Comparison of ENCODE assay signal across 8 cellular contexts in genomic region chr12:70365648-70366518, GRCh38. TPM values are rescaled to one million over a fixed set of nuclear protein-coding genes. Genes with fewer than 3 reads are reported as not detected.
DNase-seq lines count a peak whose midpoint lies in the region; ATAC-seq and TF ChIP-seq lines count a peak whose summit lies in the region.

Gene KCNMB4 (plus strand): TSS chr12:70366290. CDS start chr12:70366735, 445 bp downstream.

- H3K4me3 Mint-ChIP-seq in GM23338 (peak within 1 kb of the TSS; percentile 94), progenitor cell of endocrine pancreas (ENCODE audit: low read depth) (peak within 1 kb of the TSS; percentile 94)

- peaks cover 5% of the 10 kb centered on the region; the same call in 2 of the 3 replicates for H3K36me3 Mint-ChIP-seq in GM23338 (ENCODE audit: low read depth)
- H3K36me3 Mint-ChIP-seq in activated naive CD4-positive, alpha-beta T cell treated with anti-CD3 and anti-CD28 coated beads, Interleukin-2, amount 50 U/mL, for 72 hours = peaks cover 0 to 9% of the 10 kb centered on the region in 2 donors
- no peaks in the 10 kb centered on the region for H3K36me3 Mint-ChIP-seq in progenitor cell of endocrine pancreas (ENCODE audit: insufficient read depth)

- H3K27ac Mint-ChIP-seq in GM23338 (peak within 1 kb of the TSS; percentile 44; the same call in 1 of the 2 replicates), progenitor cell of endocrine pancreas (peak within 1 kb of the TSS; percentile 96)
- peak within 1 kb of the TSS; percentile 44 to 88 for H3K27ac Mint-ChIP-seq in activated naive CD4-positive, alpha-beta T cell treated with anti-CD3 and anti-CD28 coated beads, Interleukin-2, amount 50 U/mL, for 72 hours

- H2AFZ ChIP-seq in GM23338 = peak within 1 kb of the TSS; percentile 92

- no peak for TF ChIP-seq CTCF in GM23338 (conservative IDR thresholded peaks at IDR 0.05; ENCODE audit: low read depth in 2 of 2)
- TF ChIP-seq CTCF in heart right ventricle (IDR thresholded peaks at IDR 0.05) = no peak
- no peak for TF ChIP-seq CTCF in progenitor cell of endocrine pancreas (IDR thresholded peaks at IDR 0.05; ENCODE audit: unreplicated experiment)
- no peak for TF ChIP-seq CTCF in vagina (IDR thresholded peaks at IDR 0.05)

- H3K27me3 Mint-ChIP-seq in GM23338 (ENCODE audit: insufficient read depth, low read depth, poor library complexity) (peaks cover 17% of the 10 kb centered on the region), progenitor cell of endocrine pancreas (peaks cover 25% of the 10 kb centered on the region)

- H3K9me3 Mint-ChIP-seq in GM23338 (peaks cover 3% of the 10 kb centered on the region; the same call in 1 of the 3 replicates), progenitor cell of endocrine pancreas (ENCODE audit: low read depth) (no peaks in the 10 kb centered on the region)
- no peaks in the 10 kb centered on the region for H3K9me3 Mint-ChIP-seq in activated naive CD4-positive, alpha-beta T cell treated with anti-CD3 and anti-CD28 coated beads, Interleukin-2, amount 50 U/mL, for 72 hours

- DNase-seq in Daoy (ENCODE audit: low read depth) (peak; percentile 70), GM23338 (ENCODE audit: low spot score) (peak; percentile 93), heart right ventricle (peak; percentile 52 to 69), progenitor cell of endocrine pancreas (ENCODE audit: low spot score, unreplicated experiment) (peak; percentile 73), vagina (ENCODE audit: extremely low spot score in 2 of 2) (no peak)
- peak; percentile 85 to 88 for DNase-seq in activated naive CD4-positive, alpha-beta T cell treated with anti-CD3 and anti-CD28 coated beads, Interleukin-2, amount 50 U/mL, for 72 hours (ENCODE audit: low spot score in 2 of 2)

- H4K20me1 ChIP-seq in GM23338 (replicated peaks; ENCODE audit: insufficient read depth) = 0 out of 2 replicates have a peak, but pooled peaks cover 3% of the 10 kb centered on the region

- ATAC-seq in GM23338 = peak; percentile 88
- peak; percentile 75 for ATAC-seq in SK-N-SH treated with all-trans-retinoic acid at 6 μM for 48 hours
- ATAC-seq in activated naive CD4-positive, alpha-beta T cell treated with anti-CD3 and anti-CD28 coated beads, Interleukin-2, amount 50 U/mL, for 72 hours = peak; percentile 92 to 95
- peak; percentile 83 to 96 (median 92) for ATAC-seq in heart right ventricle

- no peaks in the 10 kb centered on the region; the same call in 1 of the 2 replicates for H3F3A ChIP-seq in GM23338 (replicated peaks; ENCODE audit: low read depth)

- intact Hi-C loops in heart right ventricle (cut with DNase I) = loop anchor here in 5 of 10 donors (5.0 to 10.0 kb wide), 5 partner anchors 121 to 359 kb away; partner anchors contain the start of gene CNOT2 (in 4 of the 5)
- intact Hi-C loops in vagina (cut with DNase I) = no loop called here

- H3K4me1 ChIP-seq in GM23338 (ENCODE audit: insufficient read depth) (peaks cover 26% of the 10 kb centered on the region), heart right ventricle (peaks cover 7 to 39% (median 20%) of the 10 kb centered on the region in 9 donors), vagina (peaks cover 9% of the 10 kb centered on the region)

- H3K27me3 ChIP-seq in GM23338 (ENCODE audit: insufficient read depth) = peaks cover 29% of the 10 kb centered on the region
- peaks cover 0 to 65% (median 0%) of the 10 kb centered on the region in 7 donors for H3K27me3 ChIP-seq in heart right ventricle
- H3K27me3 ChIP-seq in vagina = no peaks in the 10 kb centered on the region

- no peaks in the 10 kb centered on the region for H3K9me2 ChIP-seq in GM23338 (ENCODE audit: insufficient read depth)

- H3K79me2 ChIP-seq in GM23338 (replicated peaks; ENCODE audit: insufficient read depth) = peaks cover 37% of the 10 kb centered on the region

- peaks cover 11% of the 10 kb centered on the region for H3K4me1 Mint-ChIP-seq in GM23338
- peaks cover 10% of the 10 kb centered on the region for H3K4me1 Mint-ChIP-seq in progenitor cell of endocrine pancreas (ENCODE audit: low read depth)

- H3K27ac ChIP-seq in GM23338 (ENCODE audit: low read depth) (no peak within 1 kb of the TSS), KOPT-K1 (ENCODE audit: low read depth, low read length, poor library complexity, severe bottlenecking) (peak within 1 kb of the TSS; percentile 51), heart right ventricle (peak within 1 kb of the TSS in 9 of 10 donors; percentile 8 to 60 (median 36)), vagina (peak within 1 kb of the TSS; percentile 10)

- TF ChIP-seq POLR2A in vagina (IDR thresholded peaks at IDR 0.05) = no peak

- peak within 1 kb of the TSS; percentile 89 for H3K4me3 ChIP-seq in GM23338
- peak within 1 kb of the TSS; percentile 56 to 89 (median 68) for H3K4me3 ChIP-seq in heart right ventricle
- H3K4me3 ChIP-seq in vagina = peak within 1 kb of the TSS; percentile 66 to 78

- peak within 1 kb of the TSS; percentile 97 for H3K4me2 ChIP-seq in GM23338

- H3K9me3 ChIP-seq in KOPT-K1 (ENCODE audit: insufficient read depth, low read length, poor library complexity, severe bottlenecking) (no peaks in the 10 kb centered on the region), heart right ventricle (no peaks in the 10 kb centered on the region), vagina (no peaks in the 10 kb centered on the region)

- WGBS in heart right ventricle, 2 donors = 0 to 1% methylated on average over 72 to 88 of the region's 88 CpGs

- H3K36me3 ChIP-seq in GM23338 (ENCODE audit: insufficient read depth) (no peaks in the 10 kb centered on the region), KOPT-K1 (ENCODE audit: insufficient read depth, low read length) (no peaks in the 10 kb centered on the region), heart right ventricle (no peaks in the 10 kb centered on the region), vagina (no peaks in the 10 kb centered on the region)

TF ChIP-seq in GM23338, 12 proteins besides CTCF, POLR2A, EP300 and RAD21:
- TF ChIP-seq ZNF114 (CRISPR knock-in tag; IDR thresholded peaks at IDR 0.05) = no peak
- TF ChIP-seq POLR2AphosphoS5 (IDR thresholded peaks at IDR 0.05; ENCODE audit: low read depth) = peak; percentile 72

TF ChIP-seq in SK-N-SH treated with all-trans-retinoic acid at 6 μM for 48 hours, 23 proteins besides CTCF, POLR2A, EP300 and RAD21 (continues in another document):
- TF ChIP-seq ZNF8 (CRISPR knock-in tag; IDR thresholded peaks at IDR 0.05) = no peak
- TF ChIP-seq ZNF70 (CRISPR knock-in tag; IDR thresholded peaks at IDR 0.05) = no peak
- TF ChIP-seq CSRNP3 (CRISPR knock-in tag; IDR thresholded peaks at IDR 0.05) = no peak
- TF ChIP-seq SNAI2 (CRISPR knock-in tag; IDR thresholded peaks at IDR 0.05) = no peak
- TF ChIP-seq TSHZ2 (CRISPR knock-in tag; IDR thresholded peaks at IDR 0.05) = no peak
- no peak for TF ChIP-seq PPARA (CRISPR knock-in tag; IDR thresholded peaks at IDR 0.05; ENCODE audit: borderline replicate concordance)
- TF ChIP-seq CSDC2 (CRISPR knock-in tag; IDR thresholded peaks at IDR 0.05) = no peak
- no peak for TF ChIP-seq TOX (CRISPR knock-in tag; IDR thresholded peaks at IDR 0.05; ENCODE audit: borderline replicate concordance)
- TF ChIP-seq ZC3H10 (CRISPR knock-in tag; IDR thresholded peaks at IDR 0.05) = no peak
- TF ChIP-seq ZFP30 (CRISPR knock-in tag; IDR thresholded peaks at IDR 0.05) = no peak

RNA-seq across cellular contexts. Expression of gene KCNMB4, which starts in this region (rescaled TPM):
- 1.1 and 1.4 TPM in 2 replicates for total RNA-seq in Daoy (2014; rRNA removed; shearing (Covaris generic))
- total RNA-seq in GM23338 (2014; rRNA removed; shearing (Covaris generic)) = 14.7 and 18.0 TPM in 2 replicates
- 9.4 and 11.3 TPM in 2 replicates for polyA plus RNA-seq in GM23338 (2016; fragmentation: Nextera tagmentation; extraction: Ambion mirVana)
- total RNA-seq in activated naive CD4-positive, alpha-beta T cell treated with anti-CD3 and anti-CD28 coated beads, Interleukin-2, amount 50 U/mL, for 72 hours = 1 to 10 TPM; 1.0 to 1.3 TPM
- total RNA-seq in heart right ventricle = 1 to 10 TPM; 1.2 to 3.8 (median 1.6) TPM
- 1 to 10 TPM; 2.5 to 2.6 TPM for polyA plus RNA-seq in heart right ventricle
- 8.2 and 9.6 TPM in 2 replicates for total RNA-seq in progenitor cell of endocrine pancreas
- total RNA-seq in vagina = 2.7 TPM

Comparison
In these comparisons a context has a peak if more than half of its experiments do, and no peak if none do; other contexts are left out.
1. DNase-seq: peak in Daoy (single experiment), GM23338 (single experiment), activated naive CD4-positive, alpha-beta T cell treated with anti-CD3 and anti-CD28 coated beads, Interleukin-2, amount 50 U/mL, for 72 hours (2 of 2), heart right ventricle (2 of 2) and progenitor cell of endocrine pancreas (single experiment); none in vagina (0 of 2).
2. H3K27ac Mint-ChIP-seq: peak in every context shown above with its lines; median percentile 96 in progenitor cell of endocrine pancreas; 66 in activated naive CD4-positive, alpha-beta T cell treated with anti-CD3 and anti-CD28 coated beads, Interleukin-2, amount 50 U/mL, for 72 hours; 44 in GM23338.
3. Peak in every context shown above with its lines, with median percentiles within 50 percentile points of each other: ATAC-seq and H3K4me3 ChIP-seq.